1 cellular context compared by ENCODE assay signal in the genomic region with DNA sequence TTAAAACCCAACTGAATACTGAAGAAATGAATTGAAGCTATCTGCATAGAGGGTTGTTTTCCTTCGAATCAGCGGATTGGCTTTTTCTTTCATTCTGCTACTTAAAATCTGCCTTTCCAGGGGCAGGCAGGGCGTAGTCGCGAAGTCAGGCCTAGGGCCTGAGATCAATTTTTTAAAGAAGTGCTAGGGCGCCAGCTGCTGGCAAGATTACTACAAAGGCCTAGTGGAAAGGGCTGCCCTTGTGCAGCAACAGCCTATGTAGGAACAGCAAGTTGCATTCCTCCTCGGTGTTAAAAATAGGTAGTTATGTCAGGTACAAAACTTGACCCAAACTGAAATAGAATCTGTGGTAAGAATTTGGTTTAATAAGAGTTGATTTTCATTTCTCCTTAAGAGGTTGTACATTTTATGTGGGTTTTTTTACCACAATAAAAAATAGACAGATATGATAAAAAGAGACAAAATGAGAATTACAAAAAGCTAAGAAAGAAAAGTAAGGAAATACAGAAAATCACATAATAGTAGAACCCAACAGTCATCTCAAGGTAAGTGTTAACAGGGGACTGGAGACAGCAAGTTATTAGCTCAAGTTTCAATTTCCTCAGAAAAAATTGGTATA.
TF ChIP-seq lines count a peak whose summit lies in the region.

No MANE protein-coding gene starts in this region.

TF ChIP-seq in H1, 55 proteins besides CTCF, POLR2A, EP300 and RAD21:
- TF ChIP-seq, protein P1, sequence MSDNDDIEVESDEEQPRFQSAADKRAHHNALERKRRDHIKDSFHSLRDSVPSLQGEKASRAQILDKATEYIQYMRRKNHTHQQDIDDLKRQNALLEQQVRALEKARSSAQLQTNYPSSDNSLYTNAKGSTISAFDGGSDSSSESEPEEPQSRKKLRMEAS (IDR thresholded peaks at IDR 0.05): peak; percentile 27; the same call in 1 of the 2 replicates
- TF ChIP-seq JUN (IDR thresholded peaks at IDR 0.05; ENCODE audit: low read depth, low read length): no peak
